13 cellular contexts compared by ENCODE assay signal in the genomic region with DNA sequence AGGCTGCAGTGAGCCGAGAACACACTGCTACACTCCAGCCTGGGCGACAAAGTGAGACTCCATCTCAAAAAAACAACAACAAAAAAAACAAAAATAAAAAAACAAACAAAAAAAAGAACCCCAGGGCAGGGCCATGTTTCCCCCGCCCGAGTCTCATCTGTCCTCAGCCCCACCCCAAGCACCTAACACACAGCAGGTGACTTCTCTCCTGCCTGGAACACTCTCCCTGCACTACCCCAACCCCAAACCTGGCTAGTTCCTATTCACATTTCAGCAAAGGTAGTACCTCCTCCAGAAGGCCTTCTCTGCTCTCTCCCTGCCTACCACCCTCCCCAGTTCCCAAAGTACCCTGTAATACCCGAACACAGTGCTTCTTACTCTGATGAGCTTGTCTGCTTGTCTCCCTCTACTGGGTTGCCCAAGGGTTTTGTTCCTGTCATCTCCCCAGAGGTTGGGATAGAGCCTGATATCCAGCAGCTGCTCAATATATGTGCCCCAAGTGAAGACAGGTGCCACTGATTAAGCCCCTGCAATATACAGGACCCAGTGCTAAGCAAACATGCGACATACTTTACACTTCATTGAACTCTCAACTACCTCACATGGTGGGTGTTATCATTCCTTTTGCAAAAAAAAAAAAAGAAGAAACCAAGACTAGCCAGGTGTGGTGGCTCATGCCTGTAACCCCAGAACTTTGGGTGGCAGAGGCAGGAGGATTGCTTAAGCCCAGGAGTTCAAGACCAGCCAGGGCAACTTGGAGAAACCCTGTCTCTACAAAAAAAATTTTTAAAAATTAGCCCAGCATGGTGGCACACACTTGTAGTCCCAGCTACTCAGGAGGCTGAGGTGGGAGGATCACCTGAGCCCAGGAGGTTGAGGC.
DNase-seq lines count a peak whose midpoint lies in the region; ATAC-seq, FAIRE-seq and TF ChIP-seq lines count a peak whose summit lies in the region.
"Had no signal": no experiment of that assay in that cellular context is flagged by ENCODE, and none has a peak within 500 bp of the region (broad histone marks: within the 10 kb centered on the region; RNA-seq: fewer than 3 reads in every experiment).

No MANE protein-coding gene starts in this region.

- no peak for TF ChIP-seq POLR2A in K562 (conservative IDR thresholded peaks at IDR 0.05)

- H3K79me2 ChIP-seq in K562 (ENCODE audit: control insufficient read depth, insufficient read depth, low read length), result no peaks in the 10 kb centered on the region

- H3K4me3 ChIP-seq in K562, result no peak overlapping the region

- no peak overlapping the region for H2AFZ ChIP-seq in K562 (ENCODE audit: low read depth, low read length)

- H3K27me3 ChIP-seq in K562 (ENCODE audit: control insufficient read depth in 2 of 2, insufficient read depth in 2 of 2, low read length in 2 of 2), result no peaks in the 10 kb centered on the region

- peak in 2 of 3 experiments; percentile 7 to 31; a peak in 2 of 6 replicates for TF ChIP-seq CTCF in K562 (IDR thresholded peaks at IDR 0.05 in 2 of 3, conservative IDR thresholded peaks at IDR 0.05 in 1 of 3; ENCODE audit: insufficient read depth in 2 of 3, low read depth in 1 of 3, low read length in 3 of 3)

- no TSS peak for BruUV-seq in K562 (replicated peaks; lab: Mats Ljungman, UMichigan)

- TF ChIP-seq RAD21 in K562 (CRISPR knock-in tag; conservative IDR thresholded peaks at IDR 0.05 in 1 of 2, IDR thresholded peaks at IDR 0.05 in 1 of 2), result no peak; a peak in 1 of 4 replicates

- 61% methylated on average over 6 of the region's 6 CpGs for WGBS in K562 (ENCODE audit: insufficient coverage, low coverage, missing lambda C conversion rate)

- H4K20me1 ChIP-seq in K562 (replicated peaks; ENCODE audit: control insufficient read depth, insufficient read depth, low read length), result no peaks in the 10 kb centered on the region

- no peak overlapping the region for H3K27ac ChIP-seq in K562 (ENCODE audit: extremely low read depth, low read depth, low read length)

- CTCF ChIA-PET in K562 (lab: Yijun Ruan, JAX; ENCODE audit: low intra/inter-chr PET ratio), result no interaction called here

- no peaks in the 10 kb centered on the region for H3K9me1 ChIP-seq in K562 (ENCODE audit: control insufficient read depth, insufficient read depth, low read length)

- no peak for TF ChIP-seq EP300 in K562 (IDR thresholded peaks at IDR 0.05; ENCODE audit: low read length)

- POLR2A ChIA-PET in K562 (lab: Yijun Ruan, JAX), result interaction anchor here (0.6 to 1.9 kb wide), 4 partner anchors 12 to 135 kb away, joined by 3 to 7 read pairs (median 4); no protein-coding TSS in a partner anchor

- intact Hi-C loops in K562 (cut with micrococcal nuclease) (no loop called here), sciatic nerve (cut with DNase I) (no loop called here)

- no peaks in the 10 kb centered on the region for H3K9me3 ChIP-seq in K562 (replicated peaks; ENCODE audit: control insufficient read depth, insufficient read depth, low read depth, low read length)

- no peak overlapping the region; the same call in 1 of the 2 replicates for H3K4me2 ChIP-seq in K562 (ENCODE audit: insufficient read depth, low read length)

- no peaks in the 10 kb centered on the region for H3K36me3 ChIP-seq in K562 (ENCODE audit: control insufficient read depth, insufficient read depth, low read length)

- no peak overlapping the region; a peak in 1 of 4 replicates for H3K9ac ChIP-seq in K562 (ENCODE audit: insufficient read depth in 1 of 2, low read depth in 2 of 2, low read length in 2 of 2)

- peak; percentile 6 for FAIRE-seq in K562 (lab: Jason Lieb, UNC)
- FAIRE-seq: G401.6 had no signal

- H3K4me1 ChIP-seq in K562 (replicated peaks in 1 of 2; ENCODE audit: control insufficient read depth in 2 of 2, insufficient read depth in 2 of 2, low read length in 2 of 2), result peaks cover 12 to 24% of the 10 kb centered on the region in 2 experiments; a peak in 4 of 5 replicates

- DNase-seq in activated CD8-positive, alpha-beta memory T cell treated with anti-CD3 and anti-CD28 coated beads for 24 hours, result peak; percentile 41
- DNase-seq in activated CD8-positive, alpha-beta memory T cell treated with anti-CD3 and anti-CD28 coated beads, Interleukin-2, amount 50 U/mL, for 48 hours, result no peak
- peak; percentile 54 for DNase-seq in NCI-H1105 treated with DMSO at 0.1 percent for 48 hours (lab: John Stamatoyannopoulos, UW)
- DNase-seq in K562 (ENCODE audit: extremely low read depth in 1 of 4, low spot score in 3 of 4), result peak in 1 of 4 experiments; percentile 29
- DNase-seq in stimulated activated CD8-positive, alpha-beta memory T cell treated with anti-CD3 and anti-CD28 coated beads, Interleukin-4, amount 100 ng/mL, for 48 hours, result peak; percentile 16
- no peak for DNase-seq in DMS153 treated with DMSO at 0.1 percent for 48 hours (lab: John Stamatoyannopoulos, UW; ENCODE audit: unreplicated experiment)
- no peak for DNase-seq in amygdala (lab: John Stamatoyannopoulos, UW)
- no peak for DNase-seq in sciatic nerve (ENCODE audit: low spot score)
- DNase-seq: amniotic stem cell; RPMI8226; stimulated activated CD4-positive, alpha-beta T cell treated with anti-CD3 and anti-CD28 coated beads, Interleukin-2, amount 100 ng/mL, for 48 hours; stimulated activated naive CD4-positive, alpha-beta T cell treated with Interleukin-2 at 50 U/mL for 16 hours had no signal

- peak; percentile 17; the same call in 1 of the 3 replicates for ATAC-seq in K562
- no peak for ATAC-seq in sciatic nerve

- in situ Hi-C loops in K562 (cut with MboI), result no loop called here

TF ChIP-seq in K562, 482 proteins besides CTCF, POLR2A, EP300 and RAD21:
- TF ChIP-seq DPF2 (IDR thresholded peaks at IDR 0.05) (no peak), CSDE1 (IDR thresholded peaks at IDR 0.05) (no peak), DMBX1 (CRISPR knock-in tag; IDR thresholded peaks at IDR 0.05; ENCODE audit: borderline replicate concordance) (no peak), BCL6 (CRISPR knock-in tag; IDR thresholded peaks at IDR 0.05) (no peak), HDGF (IDR thresholded peaks at IDR 0.05) (no peak), RBM39 (optimal IDR thresholded peaks at IDR 0.05; ENCODE audit: low read depth, low read length) (no peak), HNRNPLL (IDR thresholded peaks at IDR 0.05; ENCODE audit: low read depth, low read length, poor library complexity, severe bottlenecking) (no peak), TARDBP (IDR thresholded peaks at IDR 0.05) (no peak)
- TF ChIP-seq, protein P1, sequence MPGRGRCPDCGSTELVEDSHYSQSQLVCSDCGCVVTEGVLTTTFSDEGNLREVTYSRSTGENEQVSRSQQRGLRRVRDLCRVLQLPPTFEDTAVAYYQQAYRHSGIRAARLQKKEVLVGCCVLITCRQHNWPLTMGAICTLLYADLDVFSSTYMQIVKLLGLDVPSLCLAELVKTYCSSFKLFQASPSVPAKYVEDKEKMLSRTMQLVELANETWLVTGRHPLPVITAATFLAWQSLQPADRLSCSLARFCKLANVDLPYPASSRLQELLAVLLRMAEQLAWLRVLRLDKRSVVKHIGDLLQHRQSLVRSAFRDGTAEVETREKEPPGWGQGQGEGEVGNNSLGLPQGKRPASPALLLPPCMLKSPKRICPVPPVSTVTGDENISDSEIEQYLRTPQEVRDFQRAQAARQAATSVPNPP (IDR thresholded peaks at IDR 0.05; ENCODE audit: borderline replicate concordance, insufficient read depth, insufficient read length), result no peak
TF ChIP-seq in K562: peak in this region for 0.

Comparison
In these comparisons a context has a peak if more than half of its experiments do, and no peak if none do; other contexts are left out.
1. DNase-seq: peak in activated CD8-positive, alpha-beta memory T cell treated with anti-CD3 and anti-CD28 coated beads for 24 hours (single experiment), NCI-H1105 treated with DMSO at 0.1 percent for 48 hours (single experiment) and stimulated activated CD8-positive, alpha-beta memory T cell treated with anti-CD3 and anti-CD28 coated beads, Interleukin-4, amount 100 ng/mL, for 48 hours (single experiment); none in activated CD8-positive, alpha-beta memory T cell treated with anti-CD3 and anti-CD28 coated beads, Interleukin-2, amount 50 U/mL, for 48 hours (single experiment), DMS153 treated with DMSO at 0.1 percent for 48 hours (single experiment), amygdala (0 of 56) and sciatic nerve (single experiment).